1 cellular context compared by ENCODE assay signal in the genomic region with DNA sequence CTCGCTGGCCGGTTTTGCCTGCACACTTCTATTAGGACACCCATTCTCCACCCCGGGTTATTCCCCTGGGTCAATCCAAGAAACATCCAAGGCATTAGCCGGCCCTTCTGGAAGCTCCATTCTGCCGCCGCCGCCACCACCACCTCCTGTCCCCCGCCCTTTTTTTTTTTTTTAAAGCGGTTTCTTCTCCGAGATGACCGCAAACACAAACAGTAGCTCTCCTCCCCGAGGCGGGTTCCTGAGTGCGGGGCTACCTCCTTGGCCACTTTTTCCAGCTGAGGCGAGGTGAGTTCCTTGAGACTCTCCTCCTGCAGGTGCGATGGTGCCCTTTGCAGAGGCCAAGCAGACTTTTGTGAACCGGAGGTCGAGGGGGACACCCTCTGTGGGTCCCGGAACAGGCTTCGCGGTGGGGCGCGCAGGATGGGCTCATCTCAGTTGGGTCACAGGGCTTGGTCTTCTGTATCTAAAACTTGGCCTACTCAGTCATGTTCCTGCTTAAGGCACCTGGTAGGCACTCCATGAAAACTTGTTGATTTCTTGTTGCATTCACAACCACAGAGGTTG.
TF ChIP-seq lines count a peak whose summit lies in the region.

No MANE protein-coding gene starts in this region.

TF ChIP-seq in WTC11, 78 proteins besides CTCF, POLR2A, EP300 and RAD21 (continued from another document):
- no peak for TF ChIP-seq ARID4B (CRISPR knock-in tag; IDR thresholded peaks at IDR 0.05; ENCODE audit: borderline replicate concordance)
- TF ChIP-seq ZNF396 (CRISPR knock-in tag; IDR thresholded peaks at IDR 0.05; ENCODE audit: borderline replicate concordance) = no peak
- TF ChIP-seq TEAD1 (CRISPR knock-in tag; IDR thresholded peaks at IDR 0.05) = no peak
- TF ChIP-seq, protein P1, sequence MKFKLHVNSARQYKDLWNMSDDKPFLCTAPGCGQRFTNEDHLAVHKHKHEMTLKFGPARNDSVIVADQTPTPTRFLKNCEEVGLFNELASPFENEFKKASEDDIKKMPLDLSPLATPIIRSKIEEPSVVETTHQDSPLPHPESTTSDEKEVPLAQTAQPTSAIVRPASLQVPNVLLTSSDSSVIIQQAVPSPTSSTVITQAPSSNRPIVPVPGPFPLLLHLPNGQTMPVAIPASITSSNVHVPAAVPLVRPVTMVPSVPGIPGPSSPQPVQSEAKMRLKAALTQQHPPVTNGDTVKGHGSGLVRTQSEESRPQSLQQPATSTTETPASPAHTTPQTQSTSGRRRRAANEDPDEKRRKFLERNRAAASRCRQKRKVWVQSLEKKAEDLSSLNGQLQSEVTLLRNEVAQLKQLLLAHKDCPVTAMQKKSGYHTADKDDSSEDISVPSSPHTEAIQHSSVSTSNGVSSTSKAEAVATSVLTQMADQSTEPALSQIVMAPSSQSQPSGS (CRISPR knock-in tag; IDR thresholded peaks at IDR 0.05; ENCODE audit: borderline replicate concordance, low read depth) = no peak
- TF ChIP-seq GTF2I (CRISPR knock-in tag; conservative IDR thresholded peaks at IDR 0.05) = no peak
